In genomic region chr19:42301646-42302204, GRCh38 we compare ENCODE assay signal across 8 cellular contexts. TPM values are rescaled to one million over a fixed set of nuclear protein-coding genes. Genes with fewer than 3 reads are reported as not detected.
DNase-seq lines count a peak whose midpoint lies in the region; TF ChIP-seq lines count a peak whose summit lies in the region.

Gene PRR19 (plus strand): TSS chr19:42302132. CDS start chr19:42309585, 7,453 bp downstream.

- H3K4me1 ChIP-seq in colonic mucosa = peaks cover 4% of the 10 kb centered on the region
- peaks cover 25% of the 10 kb centered on the region for H3K4me1 ChIP-seq in vagina

- peaks cover 7% of the 10 kb centered on the region for H3K36me3 Mint-ChIP-seq in mesothelial cell of epicardium

- H3K27ac Mint-ChIP-seq in mesothelial cell of epicardium = peak within 1 kb of the TSS; percentile 68

- peak within 1 kb of the TSS; percentile 62 for H3K4me3 ChIP-seq in colonic mucosa
- H3K4me3 ChIP-seq in vagina = peak within 1 kb of the TSS; percentile 52 to 59

- no peak for TF ChIP-seq CTCF in colonic mucosa (IDR thresholded peaks at IDR 0.05)
- no peak for TF ChIP-seq CTCF in mesothelial cell of epicardium (IDR thresholded peaks at IDR 0.05; ENCODE audit: unreplicated experiment)
- no peak for TF ChIP-seq CTCF in vagina (IDR thresholded peaks at IDR 0.05)

- no peaks in the 10 kb centered on the region for H3K9me3 ChIP-seq in colonic mucosa
- no peaks in the 10 kb centered on the region for H3K9me3 ChIP-seq in vagina

- H3K4me1 Mint-ChIP-seq in mesothelial cell of epicardium = peaks cover 29% of the 10 kb centered on the region

- DNase-seq in stimulated activated CD4-positive, alpha-beta T cell treated with anti-CD3 and anti-CD28 coated beads, Interleukin-15, amount 100 ng/mL, for 24 hours = peak; percentile 51
- no peak for DNase-seq in stimulated activated CD4-positive, alpha-beta T cell treated with anti-CD3 and anti-CD28 coated beads, Interleukin-1b, Interleukin-23, amount 100 ng/mL, for 48 hours
- DNase-seq in NCI-H2227 (lab: John Stamatoyannopoulos, UW; ENCODE audit: unreplicated experiment) (peak; percentile 82), colonic mucosa (peak; percentile 61), mesothelial cell of epicardium (ENCODE audit: low spot score in 2 of 2, unreplicated experiment in 2 of 2) (no peak), vagina (ENCODE audit: extremely low spot score in 2 of 2) (no peak), H4 (ENCODE audit: low spot score) (no peak), HuH-7.5 (ENCODE audit: low spot score) (no peak)

- TF ChIP-seq POLR2A in vagina (IDR thresholded peaks at IDR 0.05) = no peak

- no peaks in the 10 kb centered on the region for H3K27me3 Mint-ChIP-seq in mesothelial cell of epicardium (ENCODE audit: low read depth)

- H3K27ac ChIP-seq in colonic mucosa (peak within 1 kb of the TSS; percentile 42), vagina (peak within 1 kb of the TSS; percentile 63)

- intact Hi-C loops in colonic mucosa (cut with DNase I) = no loop called here
- intact Hi-C loops in vagina (cut with DNase I) = no loop called here

- no peaks in the 10 kb centered on the region for H3K9me3 Mint-ChIP-seq in mesothelial cell of epicardium

- H3K27me3 ChIP-seq in colonic mucosa (no peaks in the 10 kb centered on the region), vagina (no peaks in the 10 kb centered on the region)

- H3K4me3 Mint-ChIP-seq in mesothelial cell of epicardium = peak within 1 kb of the TSS; percentile 94

- H3K36me3 ChIP-seq in colonic mucosa (no peaks in the 10 kb centered on the region), vagina (no peaks in the 10 kb centered on the region)

- peak within 1 kb of the TSS; percentile 68 to 81 for H3K9ac ChIP-seq in colonic mucosa (ENCODE audit: low read depth in 2 of 2, low read length in 2 of 2)

RNA-seq across cellular contexts. Expression of gene PRR19, which starts in this region (rescaled TPM):
- 1 to 10 TPM in 1 of 2 donors, under 1 TPM in 1; 0.32 to 1.0 TPM for total RNA-seq in colonic mucosa
- total RNA-seq in mesothelial cell of epicardium = 1.3 to 2.0 TPM (median 1.7 TPM) in 3 replicates
- not detected for total RNA-seq in vagina
- 0.16 and 1.4 TPM in 2 replicates for total RNA-seq in H4 (2014; rRNA removed; shearing (Covaris generic))

Comparison
In these comparisons a context has a peak if more than half of its experiments do, and no peak if none do; other contexts are left out.
1. DNase-seq: peak in stimulated activated CD4-positive, alpha-beta T cell treated with anti-CD3 and anti-CD28 coated beads, Interleukin-15, amount 100 ng/mL, for 24 hours (single experiment), NCI-H2227 (single experiment) and colonic mucosa (single experiment); none in stimulated activated CD4-positive, alpha-beta T cell treated with anti-CD3 and anti-CD28 coated beads, Interleukin-1b, Interleukin-23, amount 100 ng/mL, for 48 hours (single experiment), mesothelial cell of epicardium (0 of 2), vagina (0 of 2), H4 (single experiment) and HuH-7.5 (single experiment).